ENCODE assay signal across 11 cellular contexts in the genomic region with DNA sequence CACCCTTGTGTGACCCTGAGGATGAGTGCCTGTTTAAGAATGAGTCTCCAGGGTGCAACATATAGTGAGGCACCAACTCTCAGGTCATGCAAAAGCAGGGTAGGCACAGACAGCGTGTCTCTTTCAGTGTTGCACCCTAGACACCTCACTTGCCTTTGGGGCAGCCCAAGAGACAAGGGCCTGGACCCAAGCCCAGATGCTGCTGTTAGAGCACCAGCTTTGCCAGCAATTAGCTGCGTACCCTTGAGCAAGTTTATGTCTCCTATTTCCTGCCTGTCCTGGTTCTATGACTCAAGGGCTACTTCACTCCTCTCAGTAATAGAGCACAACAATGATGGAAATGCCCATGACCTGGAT.
DNase-seq lines count a peak whose midpoint lies in the region; ATAC-seq and TF ChIP-seq lines count a peak whose summit lies in the region.
"Had no signal": no experiment of that assay in that cellular context is flagged by ENCODE, and none has a peak within 500 bp of the region (broad histone marks: within the 10 kb centered on the region; RNA-seq: fewer than 3 reads in every experiment).

No MANE protein-coding gene starts in this region.

- DNase-seq in AG08395 (ENCODE audit: low spot score) (peak; percentile 10), RWPE2 (ENCODE audit: low spot score) (no peak), left cardiac atrium (peak; percentile 68), WERI-Rb-1 (no peak), activated gamma-delta T cell treated with Interleukin-2 at 50 U/mL for 16 hours (no peak)
- DNase-seq in stimulated activated naive CD4-positive, alpha-beta T cell treated with Interleukin-2 at 50 U/mL for 16 hours (lab: John Stamatoyannopoulos, UW) = no peak
- DNase-seq: activated B cell treated with CpG ODN at 0.5 μM for 24 hours; central memory CD4-positive, alpha-beta T cell had no signal

- H3K4me1 ChIP-seq in HUES48 (ENCODE audit: control insufficient read depth, insufficient read depth, low read length) (peaks cover 29% of the 10 kb centered on the region), RWPE2 (ENCODE audit: insufficient read depth, poor library complexity, severe bottlenecking) (peaks cover 30% of the 10 kb centered on the region)
- H3K4me1 ChIP-seq: SJCRH30 had no signal

- H3K27ac ChIP-seq in HUES48 (ENCODE audit: low read depth, low read length) (peak overlapping the region; percentile 41), RWPE2 (ENCODE audit: poor library complexity, severe bottlenecking) (peak overlapping the region; percentile 37), WERI-Rb-1 (no peak overlapping the region)
- H3K27ac ChIP-seq: SJCRH30 had no signal

- H3K27me3 ChIP-seq in HUES48 (ENCODE audit: control insufficient read depth, insufficient read depth, low read length) (no peaks in the 10 kb centered on the region), RWPE2 (ENCODE audit: insufficient read depth, poor library complexity, severe bottlenecking) (no peaks in the 10 kb centered on the region), WERI-Rb-1 (ENCODE audit: insufficient read depth, low read depth, severe bottlenecking) (no peaks in the 10 kb centered on the region)
- H3K27me3 ChIP-seq: SJCRH30 had no signal

- intact Hi-C loops in left cardiac atrium (cut with DNase I) = loop anchor here in 1 of 2 donors (10.0 kb wide), 1 partner anchor 404 kb away; no protein-coding TSS in a partner anchor

- no peak overlapping the region for H3K9ac ChIP-seq in HUES48 (ENCODE audit: low read depth, low read length)

- no peaks in the 10 kb centered on the region for H3K9me3 ChIP-seq in HUES48 (ENCODE audit: control insufficient read depth, insufficient read depth, low read length)
- no peaks in the 10 kb centered on the region for H3K9me3 ChIP-seq in RWPE2 (ENCODE audit: severe bottlenecking)
- H3K9me3 ChIP-seq in WERI-Rb-1 (ENCODE audit: severe bottlenecking) = peaks cover under 1% of the 10 kb centered on the region

- H3K4me3 ChIP-seq in HUES48 (ENCODE audit: low read depth, low read length) = no peak overlapping the region
- H3K4me3 ChIP-seq in RWPE2 (ENCODE audit: severe bottlenecking) = no peak overlapping the region
- H3K4me3 ChIP-seq in WERI-Rb-1 (ENCODE audit: low read depth, low read length) = no peak overlapping the region
- H3K4me3 ChIP-seq: SJCRH30 had no signal

- H3K36me3 ChIP-seq in HUES48 (ENCODE audit: control insufficient read depth, insufficient read depth, low read length) (no peaks in the 10 kb centered on the region), RWPE2 (ENCODE audit: low read depth) (no peaks in the 10 kb centered on the region), WERI-Rb-1 (no peaks in the 10 kb centered on the region)
- H3K36me3 ChIP-seq: SJCRH30 had no signal

- TF ChIP-seq CTCF in RWPE2 (IDR thresholded peaks at IDR 0.05; ENCODE audit: poor library complexity, severe bottlenecking) (no peak), WERI-Rb-1 (IDR thresholded peaks at IDR 0.05; ENCODE audit: low read depth, low read length) (no peak)

- peak; percentile 75 for ATAC-seq in RWPE2 (ENCODE audit: low read depth)
- peak; percentile 82 to 88 for ATAC-seq in left cardiac atrium
- no peak for ATAC-seq in GM19035 (IDR thresholded peaks at IDR 0.05; ENCODE audit: unreplicated experiment)

Comparison
In these comparisons a context has a peak if more than half of its experiments do, and no peak if none do; other contexts are left out.
1. DNase-seq: peak in AG08395 (single experiment) and left cardiac atrium (single experiment); none in RWPE2 (single experiment), WERI-Rb-1 (single experiment), stimulated activated naive CD4-positive, alpha-beta T cell treated with Interleukin-2 at 50 U/mL for 16 hours (single experiment) and activated gamma-delta T cell treated with Interleukin-2 at 50 U/mL for 16 hours (single experiment).